ENCODE assay signal across 10 cellular contexts in genomic region chr11:132099692-132100091, GRCh38.
DNase-seq lines count a peak whose midpoint lies in the region; ATAC-seq and TF ChIP-seq lines count a peak whose summit lies in the region.
"Had no signal": no experiment of that assay in that cellular context is flagged by ENCODE, and none has a peak within 500 bp of the region (broad histone marks: within the 10 kb centered on the region; RNA-seq: fewer than 3 reads in every experiment).

No MANE protein-coding gene starts in this region.

- no peak overlapping the region for H3K4me3 ChIP-seq in DND-41 (ENCODE audit: low read depth in 1 of 2, low read length in 2 of 2)
- no peak overlapping the region for H3K4me3 ChIP-seq in PC-9
- no peak overlapping the region for H3K4me3 ChIP-seq in heart right ventricle
- no peak overlapping the region for H3K4me3 ChIP-seq in trophoblast cell (ENCODE audit: low read depth, low read length)
- H3K4me3 ChIP-seq: SJCRH30 had no signal

- no TSS peak for BruUV-seq in PC-9 (replicated peaks; lab: Mats Ljungman, UMichigan)

- no peaks in the 10 kb centered on the region for H3K23me2 ChIP-seq in H9 (ENCODE audit: insufficient read length, low read depth, low read length, poor library complexity, severe bottlenecking)

- H3K4ac ChIP-seq in H9 (ENCODE audit: low read depth, low read length) (no peak overlapping the region), trophoblast cell (ENCODE audit: low read depth, low read length) (no peak overlapping the region)

- H3K27ac ChIP-seq in DND-41 (ENCODE audit: low read length) = no peak overlapping the region
- H3K27ac ChIP-seq in H9 (ENCODE audit: insufficient read length, low read depth, low read length) = no peak overlapping the region
- no peak overlapping the region for H3K27ac ChIP-seq in PC-9
- no peak overlapping the region for H3K27ac ChIP-seq in heart right ventricle
- no peak overlapping the region for H3K27ac ChIP-seq in trophoblast cell (ENCODE audit: low read depth, low read length)
- H3K27ac ChIP-seq: SJCRH30 had no signal

- H4K91ac ChIP-seq in H9 (ENCODE audit: insufficient read length, low read depth, low read length) = no peak overlapping the region
- H4K91ac ChIP-seq in trophoblast cell (ENCODE audit: low read depth, low read length) = no peak overlapping the region

- peaks cover 30 to 31% of the 10 kb centered on the region in 2 experiments for H3K4me1 Mint-ChIP-seq in H9

- H2BK5ac ChIP-seq in H9 (ENCODE audit: insufficient read length, low read length) = no peak overlapping the region
- no peak overlapping the region for H2BK5ac ChIP-seq in trophoblast cell (ENCODE audit: low read depth, low read length, poor library complexity)

- H3K4me1 ChIP-seq in DND-41 (ENCODE audit: insufficient read depth, low read length) = no peaks in the 10 kb centered on the region
- H3K4me1 ChIP-seq in H9 (ENCODE audit: insufficient read depth, low read length) = peaks cover 2% of the 10 kb centered on the region; the same call in 1 of the 2 replicates
- H3K4me1 ChIP-seq in PC-9 (replicated peaks; ENCODE audit: insufficient read depth) = no peaks in the 10 kb centered on the region
- no peaks in the 10 kb centered on the region for H3K4me1 ChIP-seq in heart right ventricle
- H3K4me1 ChIP-seq in trophoblast cell (ENCODE audit: control insufficient read depth in 1 of 2, insufficient read depth in 2 of 2, low read length in 2 of 2) = peaks cover 0 to 4% of the 10 kb centered on the region in 2 experiments
- H3K4me1 ChIP-seq: SJCRH30 had no signal

- H3K79me1 ChIP-seq in H9 (ENCODE audit: insufficient read depth, low read depth, low read length, poor library complexity, severe bottlenecking) (no peaks in the 10 kb centered on the region), trophoblast cell (ENCODE audit: low read length) (no peaks in the 10 kb centered on the region)

- H3K4me3 Mint-ChIP-seq in H9 = no peak overlapping the region

- no peaks in the 10 kb centered on the region for H3K79me2 ChIP-seq in DND-41 (ENCODE audit: insufficient read depth, low read length)
- no peaks in the 10 kb centered on the region for H3K79me2 ChIP-seq in H9 (ENCODE audit: insufficient read depth, low read length)
- H3K79me2 ChIP-seq in PC-9 (ENCODE audit: low read depth) = no peaks in the 10 kb centered on the region
- no peaks in the 10 kb centered on the region for H3K79me2 ChIP-seq in trophoblast cell (ENCODE audit: control insufficient read depth, insufficient read depth, low read length, poor library complexity)

- H3K9me2 ChIP-seq in PC-9 (ENCODE audit: insufficient read depth) = no peaks in the 10 kb centered on the region

- intact Hi-C loops in PC-9 (cut with micrococcal nuclease; ENCODE audit: unreplicated experiment) (no loop called here), heart right ventricle (cut with DNase I) (no loop called here)

- H3K27me3 Mint-ChIP-seq in H9 (ENCODE audit: low read depth) = no peaks in the 10 kb centered on the region; the same call in 1 of the 2 replicates

- no peaks in the 10 kb centered on the region; a peak in 1 of 7 replicates for H3K36me3 Mint-ChIP-seq in H9 (ENCODE audit: insufficient read depth in 1 of 3, low read depth in 3 of 3)

- H3K27me3 ChIP-seq in DND-41 (ENCODE audit: insufficient read depth, low read length, poor library complexity) (peaks cover 3% of the 10 kb centered on the region), H9 (ENCODE audit: insufficient read depth, low read length) (no peaks in the 10 kb centered on the region), PC-9 (ENCODE audit: insufficient read depth, low read depth) (no peaks in the 10 kb centered on the region), heart right ventricle (peaks cover 0 to 4% (median 0%) of the 10 kb centered on the region in 7 donors), trophoblast cell (ENCODE audit: insufficient read depth, low read length) (no peaks in the 10 kb centered on the region)
- H3K27me3 ChIP-seq: SJCRH30 had no signal

- H2AK5ac ChIP-seq in H9 (ENCODE audit: insufficient read length, low read length) (no peak overlapping the region), trophoblast cell (ENCODE audit: low read length) (no peak overlapping the region)

- no peak overlapping the region for H3T11ph ChIP-seq in H9 (ENCODE audit: low read length)

- CTCF ChIA-PET in PC-9 (lab: Charles Lee) = no interaction called here

- H3F3A ChIP-seq in PC-9 (ENCODE audit: insufficient read depth, low read depth) = no peaks in the 10 kb centered on the region

- peak; percentile 25 for DNase-seq in DND-41
- peak; percentile 59 for DNase-seq in H9
- no peak for DNase-seq in PC-9
- peak in 1 of 2 donors; percentile 21 for DNase-seq in heart right ventricle
- no peak for DNase-seq in 8988T
- DNase-seq in trophoblast cell = no peak
- DNase-seq in NCI-H1092 treated with DMSO at 0.1 percent for 48 hours (lab: John Stamatoyannopoulos, UW) = no peak
- DNase-seq: kidney glomerular epithelial cell had no signal

- H3K4me2 ChIP-seq in DND-41 (ENCODE audit: insufficient read depth, low read length) (no peak overlapping the region), H9 (ENCODE audit: insufficient read depth, insufficient read length, low read length) (no peak overlapping the region), PC-9 (no peak overlapping the region), trophoblast cell (ENCODE audit: low read length) (no peak overlapping the region)

- no peak overlapping the region for H2BK20ac ChIP-seq in H9 (ENCODE audit: low read depth, low read length, poor library complexity, severe bottlenecking)

- POLR2A ChIA-PET in PC-9 (lab: Charles Lee; ENCODE audit: unreplicated experiment) = no interaction called here

- ATAC-seq in DND-41 (ENCODE audit: insufficient read depth, low read depth) (no peak), heart right ventricle (peak in 1 of 8 donors; percentile 50), HG03135 (IDR thresholded peaks at IDR 0.05; ENCODE audit: unreplicated experiment) (no peak)

- H2BK120ac ChIP-seq in H9 (ENCODE audit: low read depth, low read length, poor library complexity, severe bottlenecking) (no peak overlapping the region), trophoblast cell (ENCODE audit: insufficient read depth, low read length, poor library complexity) (no peak overlapping the region)

- H4K12ac ChIP-seq in trophoblast cell (ENCODE audit: low read depth, low read length) = no peak overlapping the region

- H4K5ac ChIP-seq in H9 (ENCODE audit: insufficient read length, low read depth, low read length) = no peak overlapping the region

- H3K56ac ChIP-seq in H9 (ENCODE audit: insufficient read length, low read depth, low read length) = no peak overlapping the region

- no peak overlapping the region for H2BK15ac ChIP-seq in H9 (ENCODE audit: low read depth, low read length)

- no peaks in the 10 kb centered on the region; a peak in 1 of 5 replicates for H3K9me3 Mint-ChIP-seq in H9

- no peak overlapping the region for H3K9ac ChIP-seq in DND-41 (ENCODE audit: low read depth, low read length)
- no peak overlapping the region for H3K9ac ChIP-seq in H9 (ENCODE audit: extremely low read depth, insufficient read length, low read length)
- no peak overlapping the region for H3K9ac ChIP-seq in trophoblast cell (ENCODE audit: low read length)

- H3K36me3 ChIP-seq in DND-41 (ENCODE audit: insufficient read depth, low read length) (no peaks in the 10 kb centered on the region), PC-9 (ENCODE audit: low read depth) (no peaks in the 10 kb centered on the region), heart right ventricle (no peaks in the 10 kb centered on the region), trophoblast cell (ENCODE audit: control insufficient read depth in 1 of 2, insufficient read depth in 2 of 2, low read length in 2 of 2) (no peaks in the 10 kb centered on the region)
- H3K36me3 ChIP-seq: SJCRH30 had no signal

- H3K23ac ChIP-seq in H9 (ENCODE audit: insufficient read length, low read depth, low read length) (no peak overlapping the region), trophoblast cell (ENCODE audit: low read length) (no peak overlapping the region)

- WGBS in H9 (ENCODE audit: extremely low coverage, insufficient read length, low lambda C conversion rate) = no CpG with 5 or more reads among the region's 4 CpGs
- 52 to 55% methylated on average over 4 of the region's 4 CpGs for WGBS in heart right ventricle, 2 donors
- WGBS in trophoblast cell (ENCODE audit: extremely low coverage, insufficient coverage, insufficient read length) = no CpG with 5 or more reads among the region's 4 CpGs

- TF ChIP-seq CTCF in DND-41 (IDR thresholded peaks at IDR 0.05; ENCODE audit: borderline replicate concordance, extremely low read depth, low read length, poor library complexity, severe bottlenecking) = peak; percentile 64
- peak; percentile 84 for TF ChIP-seq CTCF in H9 (conservative IDR thresholded peaks at IDR 0.05)
- TF ChIP-seq CTCF in PC-9 (conservative IDR thresholded peaks at IDR 0.05) = peak; percentile 61
- TF ChIP-seq CTCF in heart right ventricle (IDR thresholded peaks at IDR 0.05) = peak in 7 of 9 donors; percentile 22 to 43 (median 37)

- H4K8ac ChIP-seq in H9 (replicated peaks; ENCODE audit: insufficient read length, low read depth, low read length) (no peak overlapping the region), trophoblast cell (ENCODE audit: low read depth, low read length) (no peak overlapping the region)

- no peaks in the 10 kb centered on the region for H4K20me1 ChIP-seq in DND-41 (ENCODE audit: insufficient read depth, low read length)
- H4K20me1 ChIP-seq in H9 (ENCODE audit: control insufficient read depth, insufficient read depth, insufficient read length) = no peaks in the 10 kb centered on the region
- no peaks in the 10 kb centered on the region for H4K20me1 ChIP-seq in PC-9 (ENCODE audit: insufficient read depth)

- H2AFZ ChIP-seq in DND-41 (ENCODE audit: low read depth, low read length) (no peak overlapping the region), H9 (ENCODE audit: low read length) (no peak overlapping the region), PC-9 (no peak overlapping the region), trophoblast cell (ENCODE audit: insufficient read depth, low read length, poor library complexity) (no peak overlapping the region)

- no peaks in the 10 kb centered on the region for H3K9me3 ChIP-seq in DND-41 (ENCODE audit: insufficient read depth, low read length, severe bottlenecking)
- no peaks in the 10 kb centered on the region for H3K9me3 ChIP-seq in H9 (ENCODE audit: control insufficient read depth, low read depth, low read length)
- H3K9me3 ChIP-seq in PC-9 (ENCODE audit: insufficient read depth, low read depth) = no peaks in the 10 kb centered on the region
- no peaks in the 10 kb centered on the region for H3K9me3 ChIP-seq in heart right ventricle
- H3K9me3 ChIP-seq in trophoblast cell (ENCODE audit: insufficient read depth, low read depth, low read length) = no peaks in the 10 kb centered on the region
- H3K9me3 ChIP-seq: SJCRH30 had no signal

- H3K14ac ChIP-seq in H9 (ENCODE audit: insufficient read depth, low read length) (no peak overlapping the region), trophoblast cell (ENCODE audit: low read length) (no peak overlapping the region)

- H2BK12ac ChIP-seq in H9 (ENCODE audit: insufficient read length, low read depth, low read length) (no peak overlapping the region), trophoblast cell (ENCODE audit: low read length) (no peak overlapping the region)

- H3K27ac Mint-ChIP-seq in H9 = no peak overlapping the region; a peak in 1 of 7 replicates

- H3K18ac ChIP-seq in H9 (ENCODE audit: insufficient read length, low read depth, low read length) (no peak overlapping the region), trophoblast cell (ENCODE audit: low read length) (no peak overlapping the region)

Comparison
In these comparisons a context has a peak if more than half of its experiments do, and no peak if none do; other contexts are left out.
1. DNase-seq: peak in DND-41 (single experiment) and H9 (single experiment); none in PC-9 (0 of 2), 8988T (single experiment), trophoblast cell (0 of 2) and NCI-H1092 treated with DMSO at 0.1 percent for 48 hours (single experiment).
2. Peak in every context shown above with its lines, with median percentiles within 50 percentile points of each other: CTCF ChIP-seq.